19 cellular contexts compared by ENCODE assay signal in the genomic region with DNA sequence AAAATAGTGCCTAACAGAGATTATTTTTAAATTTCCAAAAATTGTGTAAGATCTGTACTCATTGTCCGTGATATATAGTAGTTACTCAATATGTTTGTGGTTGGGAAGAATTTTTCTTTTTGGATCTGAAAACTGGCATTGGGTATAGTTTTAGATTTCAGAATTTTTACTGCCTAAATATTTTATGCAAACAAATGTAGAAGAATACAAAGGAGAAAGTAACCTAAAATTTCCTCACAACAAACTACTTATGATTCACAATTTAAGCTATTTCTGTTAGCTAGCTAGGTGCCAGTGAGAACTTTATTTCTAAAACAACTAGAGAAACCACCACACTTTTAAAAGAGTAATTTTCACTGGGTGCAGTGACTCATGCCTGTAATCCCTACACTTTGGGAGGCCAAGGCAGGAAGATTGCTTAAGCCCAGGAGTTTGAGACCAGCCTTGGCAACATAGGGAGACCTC. TPM values are rescaled to one million over a fixed set of nuclear protein-coding genes. Genes with fewer than 3 reads are reported as not detected.
DNase-seq lines count a peak whose midpoint lies in the region; TF ChIP-seq lines count a peak whose summit lies in the region.
"Had no signal": no experiment of that assay in that cellular context is flagged by ENCODE, and none has a peak within 500 bp of the region (broad histone marks: within the 10 kb centered on the region; RNA-seq: fewer than 3 reads in every experiment).

No MANE protein-coding gene starts in this region.

- H3K4me1 ChIP-seq in adipocyte (ENCODE audit: control insufficient read depth, insufficient read depth, low read length) (peaks cover 65% of the 10 kb centered on the region), vagina (peaks cover 56% of the 10 kb centered on the region)

- DNase-seq in NOMO-1 treated with DMSO at 0.1 percent for 48 hours (lab: John Stamatoyannopoulos, UW; ENCODE audit: unreplicated experiment) (peak; percentile 24), NOMO-1 treated with dmso at 0.1 percent for 144 hours (lab: John Stamatoyannopoulos, UW; ENCODE audit: unreplicated experiment) (no peak), adipocyte (ENCODE audit: low read depth) (peak; percentile 66), fibroblast of the aortic adventitia (ENCODE audit: low read depth) (peak; percentile 72), vagina (ENCODE audit: extremely low spot score in 2 of 2) (no peak), NCI-H2227 treated with DMSO at 0.1 percent for 48 hours (lab: John Stamatoyannopoulos, UW) (no peak), mucosa of gallbladder (ENCODE audit: low spot score) (no peak)
- no peak for DNase-seq in stimulated activated CD4-positive, alpha-beta T cell treated with anti-CD3 and anti-CD28 coated beads, Interleukin-15, amount 100 ng/mL, for 24 hours
- DNase-seq: activated CD4-positive, alpha-beta T cell treated with anti-CD3 and anti-CD28 coated beads for 48 hours; activated naive CD4-positive, alpha-beta T cell treated with anti-CD3 and anti-CD28 coated beads, Interleukin-2, amount 50 U/mL, for 16 hours; central memory CD4-positive, alpha-beta T cell; DND-41; glutamatergic neuron; H9; immature natural killer cell; right cardiac atrium; stimulated activated CD4-positive, alpha-beta T cell treated with anti-CD3 and anti-CD28 coated beads, Interleukin-2, amount 100 ng/mL, for 24 hours; T-helper 9 cell had no signal

- no peaks in the 10 kb centered on the region for H3K27me3 ChIP-seq in adipocyte (replicated peaks; ENCODE audit: control insufficient read depth, insufficient read depth, low read length)
- no peaks in the 10 kb centered on the region for H3K27me3 ChIP-seq in vagina

- H3K27ac ChIP-seq in vagina, result peak overlapping the region; percentile 29
- H3K27ac ChIP-seq: 22Rv1 had no signal

- peak overlapping the region; percentile 55 for H3K4me3 ChIP-seq in adipocyte (ENCODE audit: low read length)
- H3K4me3 ChIP-seq in fibroblast of the aortic adventitia (ENCODE audit: low read depth, low read length), result no peak overlapping the region
- no peak overlapping the region for H3K4me3 ChIP-seq in vagina

- no peak for TF ChIP-seq CTCF in fibroblast of the aortic adventitia (IDR thresholded peaks at IDR 0.05; ENCODE audit: insufficient read depth, low read length)
- TF ChIP-seq CTCF in vagina (IDR thresholded peaks at IDR 0.05), result no peak

- H3K36me3 ChIP-seq in adipocyte (ENCODE audit: control insufficient read depth, insufficient read depth, low read length, severe bottlenecking), result no peaks in the 10 kb centered on the region
- H3K36me3 ChIP-seq in vagina, result no peaks in the 10 kb centered on the region

- intact Hi-C loops in vagina (cut with DNase I), result loop anchor here (10.0 kb wide), 1 partner anchor 1401 kb away; no protein-coding TSS in a partner anchor

- TF ChIP-seq POLR2A in vagina (IDR thresholded peaks at IDR 0.05), result no peak

- H3K9ac ChIP-seq in adipocyte (ENCODE audit: low read length), result no peak overlapping the region

- H3K9me3 ChIP-seq in adipocyte (ENCODE audit: control insufficient read depth, low read length), result no peaks in the 10 kb centered on the region
- H3K9me3 ChIP-seq in vagina, result no peaks in the 10 kb centered on the region

RNA-seq across cellular contexts. Expression of a gene that starts 38.8 kb away (rescaled TPM):
- total RNA-seq in fibroblast of the aortic adventitia (ENCODE audit: low replicate concordance) (22.7 and 22.8 TPM in 2 replicates), vagina (58.9 TPM), mucosa of gallbladder (33.1 TPM)

RNA-seq across cellular contexts. Expression of a gene that starts 39.5 kb away (rescaled TPM):
- 27.1 and 41.3 TPM in 2 replicates for total RNA-seq in fibroblast of the aortic adventitia (ENCODE audit: low replicate concordance)
- total RNA-seq in vagina, result 13.5 TPM
- total RNA-seq in mucosa of gallbladder, result 11.5 TPM

Comparison
In these comparisons a context has a peak if more than half of its experiments do, and no peak if none do; other contexts are left out.
1. DNase-seq: peak in NOMO-1 treated with DMSO at 0.1 percent for 48 hours (single experiment), adipocyte (single experiment) and fibroblast of the aortic adventitia (single experiment); none in NOMO-1 treated with dmso at 0.1 percent for 144 hours (single experiment), vagina (0 of 2), NCI-H2227 treated with DMSO at 0.1 percent for 48 hours (single experiment), stimulated activated CD4-positive, alpha-beta T cell treated with anti-CD3 and anti-CD28 coated beads, Interleukin-15, amount 100 ng/mL, for 24 hours (single experiment) and mucosa of gallbladder (single experiment).